ENCODE assay signal across 8 cellular contexts in genomic region chr14:23352506-23353432, GRCh38. TPM values are rescaled to one million over a fixed set of nuclear protein-coding genes. Genes with fewer than 3 reads are reported as not detected.
DNase-seq lines count a peak whose midpoint lies in the region; ATAC-seq and TF ChIP-seq lines count a peak whose summit lies in the region.

SLC22A17 (minus strand) TSS chr14:23352887.

- H3K4me3 ChIP-seq in esophagus (ENCODE audit: low read depth in 1 of 2, low read length in 2 of 2), result peak within 1 kb of the TSS; percentile 20 to 52

- peaks cover 4% of the 10 kb centered on the region for H3K36me3 Mint-ChIP-seq in mesothelial cell of epicardium

- peak within 1 kb of the TSS; percentile 69 for H3K4me3 Mint-ChIP-seq in mesothelial cell of epicardium

- no peak within 1 kb of the TSS for H3K27ac ChIP-seq in esophagus (ENCODE audit: low read depth in 2 of 2, low read length in 1 of 2)

- H3K27me3 ChIP-seq in esophagus (ENCODE audit: control insufficient read depth in 1 of 2, insufficient read depth in 2 of 2, low read length in 2 of 2), result no peaks in the 10 kb centered on the region

- peaks cover 12% of the 10 kb centered on the region for H3K27me3 Mint-ChIP-seq in mesothelial cell of epicardium (ENCODE audit: low read depth)

- no peak for TF ChIP-seq CTCF in mesothelial cell of epicardium (IDR thresholded peaks at IDR 0.05; ENCODE audit: unreplicated experiment)

- no peaks in the 10 kb centered on the region for H3K9me3 ChIP-seq in esophagus (ENCODE audit: control insufficient read depth in 2 of 2, insufficient read depth in 1 of 2, low read depth in 1 of 2, low read length in 1 of 2)

- peaks cover 7 to 11% of the 10 kb centered on the region in 2 donors for H3K4me1 ChIP-seq in esophagus (ENCODE audit: control insufficient read depth in 2 of 2, insufficient read depth in 2 of 2, low read length in 1 of 2)

- peak within 1 kb of the TSS; percentile 35 for H3K27ac Mint-ChIP-seq in mesothelial cell of epicardium

- peak; percentile 92 for DNase-seq in GM03348 (ENCODE audit: low spot score)
- peak; percentile 5 for DNase-seq in NCI-H510A treated with DMSO at 0.1 percent for 48 hours (lab: John Stamatoyannopoulos, UW)
- DNase-seq in activated T-cell treated with anti-CD3 and anti-CD28 coated beads for 4 hours, result peak; percentile 40
- DNase-seq in mesothelial cell of epicardium (ENCODE audit: low spot score in 2 of 2, unreplicated experiment in 2 of 2), result peak; percentile 68 to 78
- DNase-seq in stimulated activated CD8-positive, alpha-beta memory T cell treated with anti-CD3 and anti-CD28 coated beads, Interleukin-12 subunit alpha, Interleukin-12 subunit beta, amount 100 ng/mL, for 1 hour (ENCODE audit: low read depth), result peak; percentile 28

- 1 to 2% methylated on average over 31 to 42 of the region's 42 CpGs for WGBS in esophagus, 2 donors

- H3K36me3 ChIP-seq in esophagus (ENCODE audit: control insufficient read depth in 2 of 2, insufficient read depth in 2 of 2, low read length in 1 of 2), result peaks cover 0 to 6% of the 10 kb centered on the region in 2 donors

- no peak for ATAC-seq in GM18517 (IDR thresholded peaks at IDR 0.05; ENCODE audit: unreplicated experiment)
- ATAC-seq in GM21619 (IDR thresholded peaks at IDR 0.05; ENCODE audit: unreplicated experiment), result no peak

- no peaks in the 10 kb centered on the region for H3K9me3 Mint-ChIP-seq in mesothelial cell of epicardium

- H3K4me1 Mint-ChIP-seq in mesothelial cell of epicardium, result peaks cover 10% of the 10 kb centered on the region

RNA-seq across cellular contexts. Expression of gene SLC22A17, which starts in this region (rescaled TPM):
- polyA plus RNA-seq in esophagus, result 1 to 10 TPM; 4.7 to 8.3 TPM
- 47.7 to 50.5 TPM (median 49.0 TPM) in 3 replicates for total RNA-seq in mesothelial cell of epicardium

Comparison
In these comparisons a context has a peak if more than half of its experiments do, and no peak if none do; other contexts are left out.
1. DNase-seq: peak in every context shown above with its lines; median percentile 92 in GM03348; 73 in mesothelial cell of epicardium; 40 in activated T-cell treated with anti-CD3 and anti-CD28 coated beads for 4 hours; 28 in stimulated activated CD8-positive, alpha-beta memory T cell treated with anti-CD3 and anti-CD28 coated beads, Interleukin-12 subunit alpha, Interleukin-12 subunit beta, amount 100 ng/mL, for 1 hour; 5 in NCI-H510A treated with DMSO at 0.1 percent for 48 hours.